In the genomic region with DNA sequence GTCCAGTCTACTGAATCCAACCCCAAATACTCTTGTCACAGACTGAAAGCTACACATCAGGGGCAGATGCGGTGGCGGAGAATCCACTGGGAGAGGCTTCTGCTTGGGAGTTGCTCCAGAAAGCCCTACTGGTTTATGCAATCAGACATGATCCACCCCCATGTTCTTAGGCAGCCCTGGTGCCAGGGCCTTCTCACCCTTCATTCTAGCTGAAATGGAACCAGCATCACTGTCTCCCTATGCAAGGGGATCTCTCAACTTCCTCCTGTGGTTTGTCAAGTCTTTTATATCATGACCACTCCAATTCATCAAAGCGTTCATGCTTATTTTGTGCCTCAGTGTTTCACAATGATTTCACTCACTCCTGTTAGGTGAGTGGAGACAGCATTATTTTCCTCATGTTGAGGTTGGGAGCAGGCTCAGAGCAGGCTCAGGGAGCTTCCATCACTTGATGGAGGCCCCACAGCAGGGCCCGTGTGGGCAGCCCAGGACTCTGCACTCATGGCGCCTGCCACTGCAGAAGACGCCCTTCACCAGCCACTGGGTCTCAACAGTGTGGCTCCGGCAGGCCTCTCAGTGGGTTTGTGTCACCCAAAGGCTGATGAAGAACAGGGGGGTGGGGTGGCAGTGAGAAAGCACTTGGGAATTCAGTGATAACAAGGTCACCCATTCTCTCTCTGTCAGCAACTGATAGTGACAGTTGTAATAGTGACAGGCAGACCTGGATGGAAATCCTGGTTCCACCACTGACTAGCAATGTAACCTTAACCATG, we compare ENCODE assay signal across 8 cellular contexts.
DNase-seq lines count a peak whose midpoint lies in the region; ATAC-seq and TF ChIP-seq lines count a peak whose summit lies in the region.
"Had no signal": no experiment of that assay in that cellular context is flagged by ENCODE, and none has a peak within 500 bp of the region (broad histone marks: within the 10 kb centered on the region; RNA-seq: fewer than 3 reads in every experiment).

No MANE protein-coding gene starts in this region.

- CTCF ChIA-PET in PC-3 (lab: Charles Lee) = interaction anchor here (0.8 kb wide), 1 partner anchor 364 kb away, joined by 3 read pairs; no protein-coding TSS in a partner anchor

- H3K4me2 ChIP-seq in GM23338 (no peak overlapping the region), PC-3 (ENCODE audit: low read length) (peak overlapping the region; percentile 59; the same call in 1 of the 2 replicates)

- peak overlapping the region; percentile 73; the same call in 1 of the 2 replicates for H3K9ac ChIP-seq in PC-3 (ENCODE audit: low read length)

- H3F3A ChIP-seq in GM23338 (replicated peaks; ENCODE audit: low read depth) (no peaks in the 10 kb centered on the region), PC-3 (ENCODE audit: low read length, unreplicated experiment) (peaks cover 5% of the 10 kb centered on the region)

- H3K27ac Mint-ChIP-seq in GM23338 (no peak overlapping the region), nephron progenitor cell (no peak overlapping the region)
- H3K27ac Mint-ChIP-seq in stimulated activated effector memory CD8-positive, alpha-beta T cell treated with anti-CD3 and anti-CD28 coated beads, Interleukin-12 subunit alpha, Interleukin-12 subunit beta, amount 100 ng/mL, for 72 hours = peak overlapping the region; percentile 90

- H3K27me3 ChIP-seq in GM23338 (ENCODE audit: insufficient read depth) = no peaks in the 10 kb centered on the region
- H3K27me3 ChIP-seq in PC-3 (ENCODE audit: low read length) = no peaks in the 10 kb centered on the region

- H3K9me2 ChIP-seq in GM23338 (ENCODE audit: insufficient read depth) (peaks cover under 1% of the 10 kb centered on the region; the same call in 1 of the 2 replicates), PC-3 (replicated peaks; ENCODE audit: low read length) (no peaks in the 10 kb centered on the region)

- H4K20me1 ChIP-seq in GM23338 (replicated peaks; ENCODE audit: insufficient read depth) (no peaks in the 10 kb centered on the region), PC-3 (ENCODE audit: low read length) (no peaks in the 10 kb centered on the region)

- no TSS peak for BruUV-seq in PC-3 (replicated peaks; lab: Mats Ljungman, UMichigan)

- H3K9me3 ChIP-seq in PC-3 (ENCODE audit: low read length) = no peaks in the 10 kb centered on the region
- H3K9me3 ChIP-seq: mucosa of descending colon had no signal

- H3K4me3 ChIP-seq in GM23338 (no peak overlapping the region), PC-3 (ENCODE audit: low read length) (no peak overlapping the region), coronary artery (no peak overlapping the region)
- H3K4me3 ChIP-seq: mucosa of descending colon had no signal

- H3K36me3 ChIP-seq in GM23338 (ENCODE audit: insufficient read depth) = no peaks in the 10 kb centered on the region
- no peaks in the 10 kb centered on the region for H3K36me3 ChIP-seq in PC-3 (ENCODE audit: low read depth, low read length)

- H3K9me3 Mint-ChIP-seq in GM23338 = no peaks in the 10 kb centered on the region
- no peaks in the 10 kb centered on the region for H3K9me3 Mint-ChIP-seq in stimulated activated effector memory CD8-positive, alpha-beta T cell treated with anti-CD3 and anti-CD28 coated beads, Interleukin-12 subunit alpha, Interleukin-12 subunit beta, amount 100 ng/mL, for 72 hours
- H3K9me3 Mint-ChIP-seq in nephron progenitor cell = no peaks in the 10 kb centered on the region

- H2AFZ ChIP-seq in GM23338 = no peak overlapping the region
- H2AFZ ChIP-seq in PC-3 (ENCODE audit: low read length) = no peak overlapping the region

- TF ChIP-seq CTCF in GM23338 (conservative IDR thresholded peaks at IDR 0.05; ENCODE audit: low read depth in 2 of 2) (no peak), PC-3 (conservative IDR thresholded peaks at IDR 0.05; ENCODE audit: low read depth, low read length) (no peak), coronary artery (IDR thresholded peaks at IDR 0.05) (no peak), nephron progenitor cell (IDR thresholded peaks at IDR 0.05) (no peak)

- intact Hi-C loops in PC-3 (cut with micrococcal nuclease) = no loop called here

- H3K79me2 ChIP-seq in GM23338 (replicated peaks; ENCODE audit: insufficient read depth) (no peaks in the 10 kb centered on the region), PC-3 (ENCODE audit: low read length) (no peaks in the 10 kb centered on the region)

- H3K4me3 Mint-ChIP-seq in GM23338 = no peak overlapping the region
- peak overlapping the region; percentile 60 for H3K4me3 Mint-ChIP-seq in stimulated activated effector memory CD8-positive, alpha-beta T cell treated with anti-CD3 and anti-CD28 coated beads, Interleukin-12 subunit alpha, Interleukin-12 subunit beta, amount 100 ng/mL, for 72 hours
- no peak overlapping the region for H3K4me3 Mint-ChIP-seq in nephron progenitor cell

- H3K4me1 ChIP-seq in GM23338 (ENCODE audit: insufficient read depth) (no peaks in the 10 kb centered on the region), PC-3 (ENCODE audit: insufficient read depth, low read length) (peaks cover 45% of the 10 kb centered on the region)

- H3K36me3 Mint-ChIP-seq in GM23338 (ENCODE audit: low read depth) (no peaks in the 10 kb centered on the region), nephron progenitor cell (ENCODE audit: low read depth) (no peaks in the 10 kb centered on the region)
- peaks cover 21% of the 10 kb centered on the region for H3K36me3 Mint-ChIP-seq in stimulated activated effector memory CD8-positive, alpha-beta T cell treated with anti-CD3 and anti-CD28 coated beads, Interleukin-12 subunit alpha, Interleukin-12 subunit beta, amount 100 ng/mL, for 72 hours

- H3K4me1 Mint-ChIP-seq in GM23338 (peaks cover 6% of the 10 kb centered on the region; the same call in 2 of the 3 replicates), nephron progenitor cell (peaks cover 5% of the 10 kb centered on the region)
- peaks cover 78% of the 10 kb centered on the region for H3K4me1 Mint-ChIP-seq in stimulated activated effector memory CD8-positive, alpha-beta T cell treated with anti-CD3 and anti-CD28 coated beads, Interleukin-12 subunit alpha, Interleukin-12 subunit beta, amount 100 ng/mL, for 72 hours

- DNase-seq in GM23338 (ENCODE audit: low spot score) (peak; percentile 19), PC-3 (no peak), coronary artery (ENCODE audit: low spot score) (no peak), nephron progenitor cell (no peak)
- peak in 1 of 2 donors; percentile 63 for DNase-seq in stimulated activated effector memory CD8-positive, alpha-beta T cell treated with anti-CD3 and anti-CD28 coated beads, Interleukin-12 subunit alpha, Interleukin-12 subunit beta, amount 100 ng/mL, for 72 hours (ENCODE audit: low spot score in 2 of 2)

- ATAC-seq in GM23338 = no peak
- ATAC-seq in PC-3 = no peak
- ATAC-seq in stimulated activated effector memory CD8-positive, alpha-beta T cell treated with anti-CD3 and anti-CD28 coated beads, Interleukin-12 subunit alpha, Interleukin-12 subunit beta, amount 100 ng/mL, for 72 hours = peak; percentile 43
- ATAC-seq in HG02840 (IDR thresholded peaks at IDR 0.05; ENCODE audit: low FRiP score, unreplicated experiment) = no peak
- no peak for ATAC-seq in HG03159 (IDR thresholded peaks at IDR 0.05; ENCODE audit: unreplicated experiment)

- POLR2A ChIA-PET in PC-3 (lab: Charles Lee; ENCODE audit: unreplicated experiment) = interaction anchor here (0.6 kb wide), 1 partner anchor 11 kb away, joined by 3 read pairs; no protein-coding TSS in a partner anchor

- H3K27ac ChIP-seq in GM23338 (ENCODE audit: low read depth) (no peak overlapping the region), PC-3 (ENCODE audit: low read length) (peak overlapping the region; percentile 97), coronary artery (peak overlapping the region; percentile 35 to 67)

- H3K27me3 Mint-ChIP-seq in GM23338 (ENCODE audit: insufficient read depth, low read depth, poor library complexity) (no peaks in the 10 kb centered on the region), nephron progenitor cell (ENCODE audit: low read depth, poor library complexity) (no peaks in the 10 kb centered on the region)

TF ChIP-seq in GM23338, 12 proteins besides CTCF, POLR2A, EP300 and RAD21:
- TF ChIP-seq ZNF331 (CRISPR knock-in tag; IDR thresholded peaks at IDR 0.05; ENCODE audit: low read depth) (no peak), ZNF114 (CRISPR knock-in tag; IDR thresholded peaks at IDR 0.05) (no peak), CREB1 (CRISPR knock-in tag; IDR thresholded peaks at IDR 0.05; ENCODE audit: low read depth) (no peak)
- TF ChIP-seq, protein P1, sequence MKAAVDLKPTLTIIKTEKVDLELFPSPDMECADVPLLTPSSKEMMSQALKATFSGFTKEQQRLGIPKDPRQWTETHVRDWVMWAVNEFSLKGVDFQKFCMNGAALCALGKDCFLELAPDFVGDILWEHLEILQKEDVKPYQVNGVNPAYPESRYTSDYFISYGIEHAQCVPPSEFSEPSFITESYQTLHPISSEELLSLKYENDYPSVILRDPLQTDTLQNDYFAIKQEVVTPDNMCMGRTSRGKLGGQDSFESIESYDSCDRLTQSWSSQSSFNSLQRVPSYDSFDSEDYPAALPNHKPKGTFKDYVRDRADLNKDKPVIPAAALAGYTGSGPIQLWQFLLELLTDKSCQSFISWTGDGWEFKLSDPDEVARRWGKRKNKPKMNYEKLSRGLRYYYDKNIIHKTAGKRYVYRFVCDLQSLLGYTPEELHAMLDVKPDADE (IDR thresholded peaks at IDR 0.05) = no peak
